In the genomic region with DNA sequence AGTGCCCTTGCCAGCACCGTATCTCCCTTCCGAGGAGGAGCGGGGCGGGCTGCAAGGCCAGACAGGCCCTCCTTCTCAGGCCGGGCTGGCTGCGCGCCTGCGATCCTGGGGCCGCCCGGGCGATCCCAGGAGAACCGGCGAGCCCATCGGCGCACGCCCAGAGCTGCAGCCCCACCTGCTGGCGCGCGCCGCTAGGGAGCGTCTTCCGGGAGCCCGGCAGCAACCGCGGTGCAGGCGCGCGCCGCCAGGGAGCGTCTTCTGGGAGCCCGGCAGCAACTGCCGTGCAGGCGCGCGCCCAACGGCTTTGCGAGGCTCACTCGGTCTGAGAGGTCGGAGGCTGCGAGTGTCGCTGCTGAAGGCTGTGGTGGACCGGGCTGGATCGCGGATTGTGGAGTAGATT, we compare ENCODE assay signal across 8 cellular contexts.
DNase-seq lines count a peak whose midpoint lies in the region; ATAC-seq and TF ChIP-seq lines count a peak whose summit lies in the region.
"Not testable (repeated sequence)": the region's sequence is repeated elsewhere in the genome, so short reads cannot be mapped to it uniquely, and the experiment has no call there.

No MANE protein-coding gene starts in this region.

- not testable (repeated sequence) for TF ChIP-seq POLR2A in ovary (IDR thresholded peaks at IDR 0.05)

- H3K27me3 Mint-ChIP-seq in Calu3 (ENCODE audit: unreplicated experiment): not testable (repeated sequence)

- not testable (repeated sequence) for H3K9me3 Mint-ChIP-seq in Calu3 (ENCODE audit: low read depth, unreplicated experiment)

- TF ChIP-seq CTCF in Calu3 (IDR thresholded peaks at IDR 0.05; ENCODE audit: unreplicated experiment) (peak; percentile 49), fibroblast of villous mesenchyme (IDR thresholded peaks at IDR 0.05; ENCODE audit: insufficient read depth, low read depth, low read length) (peak; percentile 29)
- TF ChIP-seq CTCF in ovary (IDR thresholded peaks at IDR 0.05): not testable (repeated sequence)

- not testable (repeated sequence) for BruUV-seq in Calu3 (replicated peaks; lab: Mats Ljungman, UMichigan)

- H3K27ac ChIP-seq in ovary: not testable (repeated sequence)

- not testable (repeated sequence) for H3K4me1 ChIP-seq in ovary (ENCODE audit: insufficient read depth)

- not testable (repeated sequence) for TF ChIP-seq EP300 in ovary (IDR thresholded peaks at IDR 0.05)

- CTCF ChIA-PET in Calu3 (lab: Charles Lee): not testable (repeated sequence)

- intact Hi-C loops in Calu3 (cut with micrococcal nuclease; ENCODE audit: unreplicated experiment); ovary (cut with DNase I): not testable (repeated sequence)

- WGBS in ovary, 3 donors: 1% methylated on average over 21 of the region's 44 CpGs; no CpG with 5 or more reads in 2 of the 3 donors

- H3K36me3 ChIP-seq in ovary: not testable (repeated sequence)

- not testable (repeated sequence) for H3K4me3 ChIP-seq in fibroblast of villous mesenchyme (ENCODE audit: low read depth, low read length); ovary

- peak; percentile 100 for ATAC-seq in GM21360 (IDR thresholded peaks at IDR 0.05; ENCODE audit: unreplicated experiment)
- ATAC-seq in HG03066 (IDR thresholded peaks at IDR 0.05; ENCODE audit: low read depth, unreplicated experiment): peak; percentile 100

- H3K27me3 ChIP-seq in ovary: not testable (repeated sequence)

- not testable (repeated sequence) for H3K4me1 Mint-ChIP-seq in Calu3 (ENCODE audit: low read depth, unreplicated experiment)

- not testable (repeated sequence) for H3K4me3 Mint-ChIP-seq in Calu3 (ENCODE audit: low read depth, unreplicated experiment)

- H3K36me3 Mint-ChIP-seq in Calu3 (ENCODE audit: insufficient read depth, unreplicated experiment): not testable (repeated sequence)

- DNase-seq in Calu3 (peak; percentile 86), T-helper 22 cell (ENCODE audit: low read depth) (peak; percentile 18), ovary (peak; percentile 74 to 90 (median 84))
- DNase-seq in activated effector memory CD4-positive, alpha-beta T cell treated with Interleukin-2 at 50 U/mL for 16 hours: peak; percentile 71
- not testable (repeated sequence) for DNase-seq in fibroblast of villous mesenchyme (ENCODE audit: low read depth)
- peak; percentile 84 for DNase-seq in stimulated activated CD8-positive, alpha-beta memory T cell treated with anti-CD3 and anti-CD28 coated beads, Interleukin-4, amount 100 ng/mL, for 48 hours

- not testable (repeated sequence) for H3K27ac Mint-ChIP-seq in Calu3 (ENCODE audit: unreplicated experiment)

- not testable (repeated sequence) for H3K9me3 ChIP-seq in ovary
